ENCODE assay signal across 21 cellular contexts in genomic region chr5:59272744-59273427, GRCh38.
DNase-seq lines count a peak whose midpoint lies in the region; ATAC-seq, FAIRE-seq and TF ChIP-seq lines count a peak whose summit lies in the region.
"Had no signal": no experiment of that assay in that cellular context is flagged by ENCODE, and none has a peak within 500 bp of the region (broad histone marks: within the 10 kb centered on the region; RNA-seq: fewer than 3 reads in every experiment).

No MANE protein-coding gene starts in this region.

- intact Hi-C loops in kidney (cut with DNase I) (no loop called here), psoas muscle (cut with DNase I) (no loop called here)

- H3K27ac ChIP-seq in kidney (ENCODE audit: low read depth in 2 of 2, low read length in 2 of 2) (no peak overlapping the region), psoas muscle (peak overlapping the region; percentile 77)
- H3K27ac ChIP-seq: brain microvascular endothelial cell, SJSA1 had no signal

- H3K4me1 ChIP-seq in kidney (ENCODE audit: control insufficient read depth in 1 of 2, insufficient read depth in 1 of 2, low read depth in 1 of 2, low read length in 2 of 2) (peaks cover 6 to 12% of the 10 kb centered on the region in 2 donors), psoas muscle (peaks cover 69% of the 10 kb centered on the region)

- ATAC-seq in psoas muscle, result no peak
- no peak for ATAC-seq in HG03045 (IDR thresholded peaks at IDR 0.05; ENCODE audit: unreplicated experiment)
- ATAC-seq: activated CD8-positive, alpha-beta T cell treated with anti-CD3 and anti-CD28 coated beads for 36 hours; natural killer cell treated with Interleukin-12 subunit alpha and Interleukin-12 subunit beta and Interleukin-15 and Interleukin-18, amount 100 ng/mL, for 72 hours; PC-3; stimulated activated naive CD8-positive, alpha-beta T cell treated with anti-CD3 and anti-CD28 coated beads, Interleukin-15, Interleukin-2, amounts not matched to agents 100 U/mL and 50 U/mL, for 24 hours had no signal

- no peak for FAIRE-seq in kidney (lab: Jason Lieb, UNC)
- FAIRE-seq: GM19239 had no signal

- H3K4me3 ChIP-seq in kidney (ENCODE audit: low read length in 2 of 2) (peak overlapping the region; percentile 11 to 44), psoas muscle (peak overlapping the region; percentile 60)
- H3K4me3 ChIP-seq: SJSA1 had no signal

- H3K27me3 ChIP-seq in psoas muscle (ENCODE audit: insufficient read depth in 3 of 3, low read length in 2 of 3), result no peaks in the 10 kb centered on the region
- H3K27me3 ChIP-seq: brain microvascular endothelial cell, SJSA1 had no signal

- no peak for TF ChIP-seq CTCF in kidney (IDR thresholded peaks at IDR 0.05; ENCODE audit: borderline replicate concordance, extremely low read depth, insufficient read depth)
- no peak for TF ChIP-seq CTCF in psoas muscle (IDR thresholded peaks at IDR 0.05)

- in situ Hi-C loops in SK-MEL-5 (cut with HindIII; ENCODE audit: low pct_unique_long_range_greater_than_20kb, low sequenced_read_pairs), result no loop called here

- H3K36me3 ChIP-seq in kidney (ENCODE audit: control insufficient read depth in 1 of 2, insufficient read depth in 2 of 2, low read length in 2 of 2), result no peaks in the 10 kb centered on the region
- no peaks in the 10 kb centered on the region for H3K36me3 ChIP-seq in psoas muscle (ENCODE audit: insufficient read depth in 1 of 2, low read depth in 1 of 2)
- H3K36me3 ChIP-seq: brain microvascular endothelial cell, SJSA1 had no signal

- peak overlapping the region in 1 of 2 donors; percentile 57 for H3K9ac ChIP-seq in kidney (ENCODE audit: low read length in 2 of 2)

- WGBS in psoas muscle, 3 donors, result 52 to 69% (median 55%) methylated on average over 3 of the region's 3 CpGs

- H3K9me3 ChIP-seq in kidney (ENCODE audit: control insufficient read depth in 1 of 2, low read length in 2 of 2), result no peaks in the 10 kb centered on the region
- no peaks in the 10 kb centered on the region for H3K9me3 ChIP-seq in psoas muscle
- H3K9me3 ChIP-seq: SJSA1 had no signal

- DNase-seq in DMS114 treated with DMSO at 0.1 percent for 48 hours (lab: John Stamatoyannopoulos, UW; ENCODE audit: unreplicated experiment), result peak; percentile 72
- DNase-seq in SK-MEL-5 (ENCODE audit: low read depth, low spot score), result peak; percentile 20
- DNase-seq in kidney, result no peak
- no peak for DNase-seq in psoas muscle
- no peak for DNase-seq in MV-4-11 (lab: John Stamatoyannopoulos, UW)
- DNase-seq in NCI-H1092 treated with DMSO at 0.1 percent for 48 hours (lab: John Stamatoyannopoulos, UW), result no peak
- no peak for DNase-seq in stimulated activated CD4-positive, alpha-beta T cell treated with anti-CD3 and anti-CD28 coated beads, Interleukin-4, amount 100 ng/mL, for 4 hours
- DNase-seq: activated B cell treated with CpG ODN at 0.5 μM for 24 hours; activated CD8-positive, alpha-beta T cell treated with anti-CD3 and anti-CD28 coated beads for 36 hours; AML-193; brain microvascular endothelial cell; COR-L47; H7; NCI-H2107; PC-3; retina; stimulated activated naive CD8-positive, alpha-beta T cell treated with anti-CD3 and anti-CD28 coated beads, Interleukin-15, Interleukin-2, amounts not matched to agents 100 U/mL and 50 U/mL, for 24 hours had no signal

Comparison
In these comparisons a context has a peak if more than half of its experiments do, and no peak if none do; other contexts are left out.
1. DNase-seq: peak in DMS114 treated with DMSO at 0.1 percent for 48 hours (single experiment) and SK-MEL-5 (single experiment); none in kidney (single experiment), psoas muscle (0 of 2), MV-4-11 (single experiment), NCI-H1092 treated with DMSO at 0.1 percent for 48 hours (single experiment) and stimulated activated CD4-positive, alpha-beta T cell treated with anti-CD3 and anti-CD28 coated beads, Interleukin-4, amount 100 ng/mL, for 4 hours (0 of 2).